In genomic region chr2:117982376-117983033, GRCh38 we compare ENCODE assay signal across 1 cellular context.
TF ChIP-seq lines count a peak whose summit lies in the region.

No MANE protein-coding gene starts in this region.

TF ChIP-seq in K562, 482 proteins besides CTCF, POLR2A, EP300 and RAD21:
- TF ChIP-seq ADNP (tag; IDR thresholded peaks at IDR 0.05): no peak
- no peak for TF ChIP-seq POLR3A (IDR thresholded peaks at IDR 0.05; ENCODE audit: borderline replicate concordance, extremely low read depth, insufficient read depth, insufficient read length)
- TF ChIP-seq ZNF436 (CRISPR knock-in tag; IDR thresholded peaks at IDR 0.05): no peak
TF ChIP-seq in K562: peak in this region for 0.
